In the genomic region with DNA sequence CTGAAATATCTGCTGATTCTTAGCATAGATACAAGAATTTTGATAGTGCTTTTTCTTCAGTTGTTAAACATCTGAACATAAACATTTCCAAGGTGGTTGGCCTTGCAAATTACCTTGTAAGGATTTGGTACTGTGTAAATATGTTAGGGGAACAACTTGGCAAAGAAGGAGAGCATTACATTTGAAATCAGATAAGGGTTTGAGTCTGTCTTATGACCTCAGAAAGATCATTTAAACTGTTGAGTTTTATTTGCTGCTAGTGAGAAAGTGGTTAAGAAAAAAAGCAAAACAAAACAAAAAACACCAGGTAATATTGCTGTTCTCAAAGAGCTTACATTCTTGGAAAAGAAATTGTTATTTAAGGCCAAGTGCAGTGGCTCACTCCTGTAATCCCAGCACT, we compare ENCODE assay signal across 16 cellular contexts. TPM values are rescaled to one million over a fixed set of nuclear protein-coding genes. Genes with fewer than 3 reads are reported as not detected.
A peak's percentile ranks its signal among the peaks of the same experiment; 100 is the strongest.
DNase-seq lines count a peak whose midpoint lies in the region; TF ChIP-seq lines count a peak whose summit lies in the region.
"Had no signal": no experiment of that assay in that cellular context is flagged by ENCODE, and none has a peak within 500 bp of the region (broad histone marks: within the 10 kb centered on the region; RNA-seq: fewer than 3 reads in every experiment).

No MANE protein-coding gene starts in this region.

- no peaks in the 10 kb centered on the region for H3K9me3 Mint-ChIP-seq in progenitor cell of endocrine pancreas (ENCODE audit: low read depth)
- H3K9me3 Mint-ChIP-seq: CD4-positive, alpha-beta T cell; IgD-negative memory B cell had no signal

- H3K4me1 ChIP-seq in HEK293 (ENCODE audit: control insufficient read depth, insufficient read depth, low read length) = peaks cover 33% of the 10 kb centered on the region
- no peaks in the 10 kb centered on the region for H3K4me1 ChIP-seq in Peyer's patch
- H3K4me1 ChIP-seq: BE2C had no signal

- no peak overlapping the region for H3K4me3 Mint-ChIP-seq in progenitor cell of endocrine pancreas (ENCODE audit: low read depth)
- H3K4me3 Mint-ChIP-seq: CD4-positive, alpha-beta T cell; IgD-negative memory B cell had no signal

- H3K27ac Mint-ChIP-seq in progenitor cell of endocrine pancreas = peak overlapping the region; percentile 64
- H3K27ac Mint-ChIP-seq: CD4-positive, alpha-beta T cell; IgD-negative memory B cell had no signal

- POLR2A ChIA-PET in HEK293 (lab: Yijun Ruan, JAX) = no interaction called here

- H3K4me3 ChIP-seq in HEK293 (ENCODE audit: low read depth, low read length) = no peak overlapping the region
- H3K4me3 ChIP-seq in Peyer's patch = no peak overlapping the region

- DNase-seq in erythroblast (lab: John Stamatoyannopoulos, UW) (peak; percentile 17 to 25), progenitor cell of endocrine pancreas (ENCODE audit: low spot score, unreplicated experiment) (no peak), Peyer's patch (no peak), HT-29 (ENCODE audit: low spot score) (no peak)
- DNase-seq in activated T-cell treated with anti-CD3 and anti-CD28 coated beads, Interleukin-2, amount 50 U/mL, for 48 hours = no peak
- DNase-seq: BE2C; C1 segment of cervical spinal cord; Caco-2; CD4-positive, alpha-beta T cell; DMS79; GDM1; GOT3; H7 had no signal

- peaks cover 18% of the 10 kb centered on the region for H3K36me3 Mint-ChIP-seq in progenitor cell of endocrine pancreas (ENCODE audit: insufficient read depth)

- H3K27ac ChIP-seq in HEK293 (ENCODE audit: extremely low read depth, low read depth, low read length) = peak overlapping the region; percentile 45; the same call in 1 of the 2 replicates
- peak overlapping the region; percentile 73 for H3K27ac ChIP-seq in VCaP
- no peak overlapping the region for H3K27ac ChIP-seq in Peyer's patch

- TF ChIP-seq POLR2A in erythroblast (IDR thresholded peaks at IDR 0.05; ENCODE audit: low read length) (no peak), Peyer's patch (IDR thresholded peaks at IDR 0.05) (no peak)

- no peaks in the 10 kb centered on the region for H3K27me3 ChIP-seq in Peyer's patch
- H3K27me3 ChIP-seq: BE2C had no signal

- CTCF ChIA-PET in HEK293 (lab: Yijun Ruan, JAX) = no interaction called here

- no peaks in the 10 kb centered on the region for H3K27me3 Mint-ChIP-seq in progenitor cell of endocrine pancreas
- H3K27me3 Mint-ChIP-seq: CD4-positive, alpha-beta T cell; IgD-negative memory B cell had no signal

- H3K9me3 ChIP-seq in HEK293 (ENCODE audit: control insufficient read depth, insufficient read depth, low read depth, low read length) (no peaks in the 10 kb centered on the region), Peyer's patch (no peaks in the 10 kb centered on the region)
- H3K9me3 ChIP-seq: BE2C, Caco-2 had no signal

- H3K4me1 Mint-ChIP-seq in progenitor cell of endocrine pancreas (ENCODE audit: low read depth) = peaks cover 13% of the 10 kb centered on the region

- TF ChIP-seq CTCF in HEK293 (tag by site-specific recombination; IDR thresholded peaks at IDR 0.05) (no peak), VCaP (conservative IDR thresholded peaks at IDR 0.05) (no peak), progenitor cell of endocrine pancreas (IDR thresholded peaks at IDR 0.05; ENCODE audit: unreplicated experiment) (no peak), Peyer's patch (IDR thresholded peaks at IDR 0.05) (no peak)

- peaks cover 0 to 4% of the 10 kb centered on the region in 2 experiments; a peak in 2 of 3 replicates for H3K36me3 ChIP-seq in HEK293 (ENCODE audit: control insufficient read depth in 2 of 2, insufficient read depth in 1 of 2, low read length in 2 of 2)
- H3K36me3 ChIP-seq in Peyer's patch = peaks cover 0 to 25% (median 0%) of the 10 kb centered on the region in 3 donors

TF ChIP-seq in HEK293, 187 proteins besides CTCF, POLR2A, EP300 and RAD21 (continues in another document):
- TF ChIP-seq, protein P1, sequence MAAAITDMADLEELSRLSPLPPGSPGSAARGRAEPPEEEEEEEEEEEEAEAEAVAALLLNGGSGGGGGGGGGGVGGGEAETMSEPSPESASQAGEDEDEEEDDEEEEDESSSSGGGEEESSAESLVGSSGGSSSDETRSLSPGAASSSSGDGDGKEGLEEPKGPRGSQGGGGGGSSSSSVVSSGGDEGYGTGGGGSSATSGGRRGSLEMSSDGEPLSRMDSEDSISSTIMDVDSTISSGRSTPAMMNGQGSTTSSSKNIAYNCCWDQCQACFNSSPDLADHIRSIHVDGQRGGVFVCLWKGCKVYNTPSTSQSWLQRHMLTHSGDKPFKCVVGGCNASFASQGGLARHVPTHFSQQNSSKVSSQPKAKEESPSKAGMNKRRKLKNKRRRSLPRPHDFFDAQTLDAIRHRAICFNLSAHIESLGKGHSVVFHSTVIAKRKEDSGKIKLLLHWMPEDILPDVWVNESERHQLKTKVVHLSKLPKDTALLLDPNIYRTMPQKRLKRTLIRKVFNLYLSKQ (tag by site-specific recombination; IDR thresholded peaks at IDR 0.05; ENCODE audit: borderline replicate concordance) = no peak
- TF ChIP-seq, protein P2, sequence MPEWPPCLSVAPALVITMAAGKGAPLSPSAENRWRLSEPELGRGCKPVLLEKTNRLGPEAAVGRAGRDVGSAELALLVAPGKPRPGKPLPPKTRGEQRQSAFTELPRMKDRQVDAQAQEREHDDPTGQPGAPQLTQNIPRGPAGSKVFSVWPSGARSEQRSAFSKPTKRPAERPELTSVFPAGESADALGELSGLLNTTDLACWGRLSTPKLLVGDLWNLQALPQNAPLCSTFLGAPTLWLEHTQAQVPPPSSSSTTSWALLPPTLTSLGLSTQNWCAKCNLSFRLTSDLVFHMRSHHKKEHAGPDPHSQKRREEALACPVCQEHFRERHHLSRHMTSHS (tag by site-specific recombination; IDR thresholded peaks at IDR 0.05) = no peak
- TF ChIP-seq, protein P3, sequence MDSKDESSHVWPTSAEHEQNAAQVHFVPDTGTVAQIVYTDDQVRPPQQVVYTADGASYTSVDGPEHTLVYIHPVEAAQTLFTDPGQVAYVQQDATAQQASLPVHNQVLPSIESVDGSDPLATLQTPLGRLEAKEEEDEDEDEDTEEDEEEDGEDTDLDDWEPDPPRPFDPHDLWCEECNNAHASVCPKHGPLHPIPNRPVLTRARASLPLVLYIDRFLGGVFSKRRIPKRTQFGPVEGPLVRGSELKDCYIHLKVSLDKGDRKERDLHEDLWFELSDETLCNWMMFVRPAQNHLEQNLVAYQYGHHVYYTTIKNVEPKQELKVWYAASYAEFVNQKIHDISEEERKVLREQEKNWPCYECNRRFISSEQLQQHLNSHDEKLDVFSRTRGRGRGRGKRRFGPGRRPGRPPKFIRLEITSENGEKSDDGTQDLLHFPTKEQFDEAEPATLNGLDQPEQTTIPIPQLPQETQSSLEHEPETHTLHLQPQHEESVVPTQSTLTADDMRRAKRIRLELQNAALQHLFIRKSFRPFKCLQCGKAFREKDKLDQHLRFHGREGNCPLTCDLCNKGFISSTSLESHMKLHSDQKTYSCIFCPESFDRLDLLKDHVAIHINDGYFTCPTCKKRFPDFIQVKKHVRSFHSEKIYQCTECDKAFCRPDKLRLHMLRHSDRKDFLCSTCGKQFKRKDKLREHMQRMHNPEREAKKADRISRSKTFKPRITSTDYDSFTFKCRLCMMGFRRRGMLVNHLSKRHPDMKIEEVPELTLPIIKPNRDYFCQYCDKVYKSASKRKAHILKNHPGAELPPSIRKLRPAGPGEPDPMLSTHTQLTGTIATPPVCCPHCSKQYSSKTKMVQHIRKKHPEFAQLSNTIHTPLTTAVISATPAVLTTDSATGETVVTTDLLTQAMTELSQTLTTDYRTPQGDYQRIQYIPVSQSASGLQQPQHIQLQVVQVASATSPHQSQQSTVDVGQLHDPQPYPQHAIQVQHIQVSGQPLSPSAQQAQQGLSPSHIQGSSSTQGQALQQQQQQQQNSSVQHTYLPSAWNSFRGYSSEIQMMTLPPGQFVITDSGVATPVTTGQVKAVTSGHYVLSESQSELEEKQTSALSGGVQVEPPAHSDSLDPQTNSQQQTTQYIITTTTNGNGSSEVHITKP (tag by site-specific recombination; IDR thresholded peaks at IDR 0.05) = peak; percentile 52
- TF ChIP-seq OSR2 (tag by site-specific recombination; IDR thresholded peaks at IDR 0.05) (peak; percentile 83), SCRT2 (tag by site-specific recombination; IDR thresholded peaks at IDR 0.05) (no peak), ZBTB44 (tag by site-specific recombination; IDR thresholded peaks at IDR 0.05) (peak; percentile 43; the same call in 1 of the 2 replicates), ZNF148 (tag by site-specific recombination; IDR thresholded peaks at IDR 0.05; ENCODE audit: borderline replicate concordance) (no peak), KLF8 (tag by site-specific recombination; IDR thresholded peaks at IDR 0.05) (peak; percentile 77)

RNA-seq across cellular contexts. Expression of gene CD2AP, which starts 56.5 kb away (rescaled TPM):
- total RNA-seq in progenitor cell of endocrine pancreas (47.7 and 50.6 TPM in 2 replicates), Peyer's patch (100 to 1,000 TPM in 2 of 4 donors, 10 to 100 TPM in 2; 59.4 to 151 (median 96.8) TPM)
- total RNA-seq in HT-29 (2014; rRNA removed; shearing (Covaris generic)) = 22.0 and 23.4 TPM in 2 replicates

Comparison
In these comparisons a context has a peak if more than half of its experiments do, and no peak if none do; other contexts are left out.
1. H3K27ac ChIP-seq: peak in HEK293 (single experiment) and VCaP (single experiment); none in Peyer's patch (0 of 4).
2. DNase-seq: peak in erythroblast (2 of 2); none in progenitor cell of endocrine pancreas (single experiment), Peyer's patch (0 of 3), HT-29 (single experiment) and activated T-cell treated with anti-CD3 and anti-CD28 coated beads, Interleukin-2, amount 50 U/mL, for 48 hours (0 of 2).